ENCODE assay signal across 8 cellular contexts in the genomic region with DNA sequence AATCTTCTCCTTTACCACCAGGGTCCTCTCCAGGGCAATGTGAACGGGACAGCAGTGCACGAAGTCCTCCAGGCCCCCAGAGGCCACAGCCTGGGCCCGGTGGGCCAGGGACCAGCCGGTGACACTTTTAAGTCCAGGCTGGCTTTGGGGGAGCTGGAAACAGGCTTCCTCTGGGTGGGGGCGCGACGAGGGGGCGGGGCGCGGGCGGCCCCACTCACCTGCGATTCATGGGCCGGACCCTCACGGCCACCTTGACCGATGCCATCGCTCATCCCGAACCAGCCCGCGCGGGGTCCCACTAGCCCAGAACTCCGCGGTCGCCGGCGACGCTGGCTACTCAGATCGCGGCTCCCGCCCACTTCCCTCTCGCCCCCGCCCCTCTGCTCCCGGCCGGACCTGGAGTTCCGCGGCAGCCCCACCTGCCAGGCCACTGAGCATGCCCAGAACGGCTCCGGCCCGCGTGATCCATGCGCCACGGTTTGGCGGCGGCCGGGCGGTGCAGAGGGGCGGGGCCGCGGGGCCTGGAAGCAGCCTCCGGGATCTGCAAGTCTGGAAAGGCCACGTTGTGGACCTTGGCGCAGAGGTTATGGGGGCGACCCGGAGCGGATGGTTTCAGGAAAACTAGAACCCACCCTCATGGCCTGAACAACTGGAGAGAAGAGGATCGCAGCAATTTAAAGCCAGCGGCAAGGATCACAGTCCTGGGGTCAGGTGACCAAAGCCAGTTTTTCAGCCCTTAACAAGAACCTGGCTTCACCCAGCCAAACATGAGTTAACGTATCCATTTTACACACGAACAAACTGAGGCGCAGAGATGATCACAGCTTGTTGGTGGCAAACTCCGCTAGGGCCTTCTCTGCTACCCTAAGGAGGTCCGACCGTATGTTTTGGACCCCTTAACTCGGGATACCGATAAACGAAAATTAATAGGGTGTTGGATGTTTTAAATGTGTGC. TPM values are rescaled to one million over a fixed set of nuclear protein-coding genes. Genes with fewer than 3 reads are reported as not detected.
DNase-seq lines count a peak whose midpoint lies in the region; ATAC-seq and TF ChIP-seq lines count a peak whose summit lies in the region.

A gene with protein sequence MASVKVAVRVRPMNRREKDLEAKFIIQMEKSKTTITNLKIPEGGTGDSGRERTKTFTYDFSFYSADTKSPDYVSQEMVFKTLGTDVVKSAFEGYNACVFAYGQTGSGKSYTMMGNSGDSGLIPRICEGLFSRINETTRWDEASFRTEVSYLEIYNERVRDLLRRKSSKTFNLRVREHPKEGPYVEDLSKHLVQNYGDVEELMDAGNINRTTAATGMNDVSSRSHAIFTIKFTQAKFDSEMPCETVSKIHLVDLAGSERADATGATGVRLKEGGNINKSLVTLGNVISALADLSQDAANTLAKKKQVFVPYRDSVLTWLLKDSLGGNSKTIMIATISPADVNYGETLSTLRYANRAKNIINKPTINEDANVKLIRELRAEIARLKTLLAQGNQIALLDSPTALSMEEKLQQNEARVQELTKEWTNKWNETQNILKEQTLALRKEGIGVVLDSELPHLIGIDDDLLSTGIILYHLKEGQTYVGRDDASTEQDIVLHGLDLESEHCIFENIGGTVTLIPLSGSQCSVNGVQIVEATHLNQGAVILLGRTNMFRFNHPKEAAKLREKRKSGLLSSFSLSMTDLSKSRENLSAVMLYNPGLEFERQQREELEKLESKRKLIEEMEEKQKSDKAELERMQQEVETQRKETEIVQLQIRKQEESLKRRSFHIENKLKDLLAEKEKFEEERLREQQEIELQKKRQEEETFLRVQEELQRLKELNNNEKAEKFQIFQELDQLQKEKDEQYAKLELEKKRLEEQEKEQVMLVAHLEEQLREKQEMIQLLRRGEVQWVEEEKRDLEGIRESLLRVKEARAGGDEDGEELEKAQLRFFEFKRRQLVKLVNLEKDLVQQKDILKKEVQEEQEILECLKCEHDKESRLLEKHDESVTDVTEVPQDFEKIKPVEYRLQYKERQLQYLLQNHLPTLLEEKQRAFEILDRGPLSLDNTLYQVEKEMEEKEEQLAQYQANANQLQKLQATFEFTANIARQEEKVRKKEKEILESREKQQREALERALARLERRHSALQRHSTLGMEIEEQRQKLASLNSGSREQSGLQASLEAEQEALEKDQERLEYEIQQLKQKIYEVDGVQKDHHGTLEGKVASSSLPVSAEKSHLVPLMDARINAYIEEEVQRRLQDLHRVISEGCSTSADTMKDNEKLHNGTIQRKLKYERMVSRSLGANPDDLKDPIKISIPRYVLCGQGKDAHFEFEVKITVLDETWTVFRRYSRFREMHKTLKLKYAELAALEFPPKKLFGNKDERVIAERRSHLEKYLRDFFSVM (N-terminal part only) (minus strand): TSS at position 438 of the 955 bp plus-strand sequence. CDS start 173 bp downstream, at position 265.

- DNase-seq in D341Med (ENCODE audit: low spot score) = peak; percentile 95
- DNase-seq in OCI-LY7 (ENCODE audit: low spot score) = peak; percentile 88
- DNase-seq in activated T-cell treated with anti-CD3 and anti-CD28 coated beads, Interleukin-2, amount 50 U/mL, for 1 hour = peak; percentile 88
- no peak for DNase-seq in epithelial cell of proximal tubule (ENCODE audit: low read depth)
- DNase-seq in stimulated activated CD8-positive, alpha-beta memory T cell treated with anti-CD3 and anti-CD28 coated beads, Interleukin-4, amount 100 ng/mL, for 48 hours = peak; percentile 93

- H3K79me2 ChIP-seq in OCI-LY7 (ENCODE audit: insufficient read depth, low read depth, low read length) = no peaks in the 10 kb centered on the region

- H3K9me3 ChIP-seq in HUES6 (ENCODE audit: control insufficient read depth, insufficient read depth, low read depth, low read length) (no peaks in the 10 kb centered on the region), OCI-LY7 (ENCODE audit: low read length) (no peaks in the 10 kb centered on the region), muscle layer of colon (ENCODE audit: low read length) (no peaks in the 10 kb centered on the region)

- H3K27me3 ChIP-seq in HUES6 (ENCODE audit: control insufficient read depth, insufficient read depth, low read length) = no peaks in the 10 kb centered on the region
- no peaks in the 10 kb centered on the region for H3K27me3 ChIP-seq in muscle layer of colon (ENCODE audit: control insufficient read depth in 1 of 2, insufficient read depth in 2 of 2, low read length in 2 of 2)

- CTCF ChIA-PET in OCI-LY7 (lab: Charles Lee; ENCODE audit: unreplicated experiment) = no interaction called here

- H3K9me2 ChIP-seq in OCI-LY7 (ENCODE audit: insufficient read depth, low read length) = no peaks in the 10 kb centered on the region

- POLR2A ChIA-PET in OCI-LY7 (lab: Charles Lee) = interaction anchor here (0.5 to 0.7 kb wide), 3 partner anchors 152 to 1611 kb away, joined by 3 read pairs; no protein-coding TSS in a partner anchor

- peak within 1 kb of the TSS; percentile 93 for H3K4me2 ChIP-seq in OCI-LY7 (ENCODE audit: low read length)

- peaks cover 19% of the 10 kb centered on the region for H3K4me1 ChIP-seq in HUES6 (ENCODE audit: control insufficient read depth, insufficient read depth, low read length)
- H3K4me1 ChIP-seq in OCI-LY7 (ENCODE audit: insufficient read depth, low read length, poor library complexity, severe bottlenecking) = peaks cover 26% of the 10 kb centered on the region
- peaks cover 17% of the 10 kb centered on the region for H3K4me1 ChIP-seq in muscle layer of colon (ENCODE audit: insufficient read depth, low read length)

- TF ChIP-seq CTCF in OCI-LY7 (conservative IDR thresholded peaks at IDR 0.05; ENCODE audit: low read length) (0 out of 2 replicates have a peak, but pooled peaks have one; percentile 16), epithelial cell of proximal tubule (conservative IDR thresholded peaks at IDR 0.05; ENCODE audit: low read depth, low read length) (peak; percentile 15)

- intact Hi-C loops in OCI-LY7 (cut with micrococcal nuclease; ENCODE audit: unreplicated experiment) = loop anchor here (5.0 kb wide), 1 partner anchor 139 kb away; no protein-coding TSS in a partner anchor

- ATAC-seq in GM21447 (IDR thresholded peaks at IDR 0.05; ENCODE audit: unreplicated experiment) = peak; percentile 85

- H3K36me3 ChIP-seq in HUES6 (ENCODE audit: control insufficient read depth, insufficient read depth, low read length) = no peaks in the 10 kb centered on the region
- H3K36me3 ChIP-seq in OCI-LY7 (ENCODE audit: insufficient read depth, low read length) = no peaks in the 10 kb centered on the region
- no peaks in the 10 kb centered on the region for H3K36me3 ChIP-seq in muscle layer of colon (ENCODE audit: insufficient read depth, low read length)

- no peaks in the 10 kb centered on the region for H4K20me1 ChIP-seq in OCI-LY7 (ENCODE audit: insufficient read depth, low read length)

- H3K4me3 ChIP-seq in HUES6 (ENCODE audit: low read depth, low read length) (peak within 1 kb of the TSS; percentile 82), OCI-LY7 (ENCODE audit: low read depth, low read length, poor library complexity, severe bottlenecking) (peak within 1 kb of the TSS; percentile 90), epithelial cell of proximal tubule (ENCODE audit: low read depth, low read length) (peak within 1 kb of the TSS; percentile 87), muscle layer of colon (ENCODE audit: low read depth in 1 of 2, low read length in 2 of 2) (peak within 1 kb of the TSS; percentile 85 to 98)

- BruUV-seq in OCI-LY7 (replicated peaks; lab: Mats Ljungman, UMichigan) = TSS peak; percentile 85

- no peak within 1 kb of the TSS for H3K27ac ChIP-seq in HUES6 (ENCODE audit: low read depth, low read length)
- peak within 1 kb of the TSS; percentile 30 for H3K27ac ChIP-seq in OCI-LY7 (ENCODE audit: low read depth, low read length, poor library complexity, severe bottlenecking)
- peak within 1 kb of the TSS; percentile 80 for H3K27ac ChIP-seq in muscle layer of colon (ENCODE audit: low read depth, low read length)

- H2AFZ ChIP-seq in OCI-LY7 (ENCODE audit: low read length) = peak within 1 kb of the TSS; percentile 99

- peak within 1 kb of the TSS; percentile 80 for H3K9ac ChIP-seq in HUES6 (ENCODE audit: low read length)
- H3K9ac ChIP-seq in muscle layer of colon (ENCODE audit: low read length) = peak within 1 kb of the TSS; percentile 61

RNA-seq across cellular contexts. Expression of the gene that starts here (rescaled TPM):
- total RNA-seq in OCI-LY7 (2014; rRNA removed; shearing (Covaris generic)) = 6.2 and 8.6 TPM in 2 replicates
- total RNA-seq in OCI-LY7 (2022) = 11.2 and 11.8 TPM in 2 replicates
- total RNA-seq in epithelial cell of proximal tubule = 5.6 and 14.2 TPM in 2 replicates
